ENCODE assay signal across 8 cellular contexts in the genomic region with DNA sequence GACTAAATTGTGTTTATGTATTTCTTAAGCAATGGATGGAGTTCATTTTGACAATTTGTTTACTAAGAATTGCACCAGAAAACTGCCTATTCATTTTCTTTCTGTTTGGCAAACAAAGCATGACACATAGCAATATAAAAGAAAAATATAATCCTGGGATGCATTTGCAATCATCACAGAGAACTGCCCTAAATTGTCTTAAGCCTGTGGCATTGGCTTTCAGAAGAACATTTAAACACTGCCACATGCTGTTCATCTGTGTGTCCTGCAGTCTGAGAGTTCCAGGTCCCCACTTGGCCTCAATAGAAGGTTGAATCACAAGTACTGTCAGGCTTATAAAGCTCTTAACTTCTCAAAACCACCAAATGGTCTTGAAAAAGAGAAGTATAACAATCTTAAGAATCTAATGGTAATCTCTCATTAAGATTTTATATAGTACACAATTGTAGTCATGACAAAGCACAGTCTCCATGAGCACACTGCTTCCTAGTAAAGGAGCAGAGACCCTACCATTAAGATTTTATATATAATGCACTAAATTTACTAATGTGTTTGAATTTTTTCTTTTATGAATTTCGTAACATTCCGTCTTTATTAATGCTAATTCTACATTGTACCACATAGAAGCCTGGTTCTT. TPM values are rescaled to one million over a fixed set of nuclear protein-coding genes. Genes with fewer than 3 reads are reported as not detected.
A peak's percentile ranks its signal among the peaks of the same experiment; 100 is the strongest.
DNase-seq lines count a peak whose midpoint lies in the region; ATAC-seq and TF ChIP-seq lines count a peak whose summit lies in the region.

No MANE protein-coding gene starts in this region.

- no peaks in the 10 kb centered on the region for H3K9me3 Mint-ChIP-seq in neural progenitor cell

- no peak overlapping the region for H3K4me3 Mint-ChIP-seq in neural progenitor cell

- no peak overlapping the region for H3K4me2 ChIP-seq in neural progenitor cell

- no peaks in the 10 kb centered on the region for H3F3A ChIP-seq in neural progenitor cell (ENCODE audit: low read depth)

- H4K20me1 ChIP-seq in neural progenitor cell (ENCODE audit: low read depth), result no peaks in the 10 kb centered on the region

- no peaks in the 10 kb centered on the region for H3K9me3 ChIP-seq in neural progenitor cell (ENCODE audit: low read depth)

- H3K36me3 Mint-ChIP-seq in neural progenitor cell, result no peaks in the 10 kb centered on the region

- TF ChIP-seq CTCF in C4-2B (conservative IDR thresholded peaks at IDR 0.05) (peak; percentile 70), fibroblast of the aortic adventitia (IDR thresholded peaks at IDR 0.05; ENCODE audit: insufficient read depth, low read length) (peak; percentile 85), neural progenitor cell (IDR thresholded peaks at IDR 0.05) (peak; percentile 77)

- H3K27ac ChIP-seq in C4-2B, result no peak overlapping the region
- H3K27ac ChIP-seq in neural progenitor cell, result no peak overlapping the region

- H3K9ac ChIP-seq in neural progenitor cell, result no peak overlapping the region

- no peak overlapping the region for H3K27ac Mint-ChIP-seq in neural progenitor cell

- no peaks in the 10 kb centered on the region for H3K4me1 ChIP-seq in neural progenitor cell

- H3K79me2 ChIP-seq in neural progenitor cell (ENCODE audit: low read depth), result no peaks in the 10 kb centered on the region

- H3K27me3 Mint-ChIP-seq in neural progenitor cell (ENCODE audit: insufficient read depth, low read depth), result no peaks in the 10 kb centered on the region

- H3K4me1 Mint-ChIP-seq in neural progenitor cell, result no peaks in the 10 kb centered on the region

- H3K4me3 ChIP-seq in fibroblast of the aortic adventitia (ENCODE audit: low read depth, low read length), result no peak overlapping the region
- no peak overlapping the region for H3K4me3 ChIP-seq in neural progenitor cell

- ATAC-seq in GM18520 (IDR thresholded peaks at IDR 0.05; ENCODE audit: unreplicated experiment) (peak; percentile 88), HG03159 (IDR thresholded peaks at IDR 0.05; ENCODE audit: unreplicated experiment) (peak; percentile 83), HG02840 (IDR thresholded peaks at IDR 0.05; ENCODE audit: low FRiP score, unreplicated experiment) (no peak)

- H2AFZ ChIP-seq in neural progenitor cell (replicated peaks), result no peak overlapping the region

- H3K36me3 ChIP-seq in neural progenitor cell, result no peaks in the 10 kb centered on the region

- DNase-seq in NCI-H748 treated with DMSO at 0.1 percent for 48 hours (lab: John Stamatoyannopoulos, UW) (peak; percentile 6), activated T-cell treated with anti-CD3 and anti-CD28 coated beads for 4 hours (peak; percentile 2), fibroblast of the aortic adventitia (ENCODE audit: low read depth) (peak; percentile 89), neural progenitor cell (ENCODE audit: low spot score) (peak; percentile 61)

- H3K27me3 ChIP-seq in neural progenitor cell, result no peaks in the 10 kb centered on the region

RNA-seq across cellular contexts. Expression of gene RNLS, which starts 29.9 kb away (rescaled TPM):
- 7.0 and 16.8 TPM in 2 replicates for total RNA-seq in fibroblast of the aortic adventitia (ENCODE audit: low replicate concordance)
- 9.1 and 11.9 TPM in 2 replicates for total RNA-seq in neural progenitor cell (ENCODE audit: low replicate concordance)

RNA-seq across cellular contexts. Expression of gene LIPJ, which starts 33.3 kb away (rescaled TPM):
- total RNA-seq in fibroblast of the aortic adventitia (ENCODE audit: low replicate concordance) (0.09 TPM in 1 of 2 replicates, not detected in the other), neural progenitor cell (ENCODE audit: low replicate concordance) (0.06 and 0.39 TPM in 2 replicates)

Comparison
In these comparisons a context has a peak if more than half of its experiments do, and no peak if none do; other contexts are left out.
1. DNase-seq: peak in every context shown above with its lines; median percentile 89 in fibroblast of the aortic adventitia; 61 in neural progenitor cell; 6 in NCI-H748 treated with DMSO at 0.1 percent for 48 hours; 2 in activated T-cell treated with anti-CD3 and anti-CD28 coated beads for 4 hours.